9 cellular contexts compared by ENCODE assay signal in the genomic region with DNA sequence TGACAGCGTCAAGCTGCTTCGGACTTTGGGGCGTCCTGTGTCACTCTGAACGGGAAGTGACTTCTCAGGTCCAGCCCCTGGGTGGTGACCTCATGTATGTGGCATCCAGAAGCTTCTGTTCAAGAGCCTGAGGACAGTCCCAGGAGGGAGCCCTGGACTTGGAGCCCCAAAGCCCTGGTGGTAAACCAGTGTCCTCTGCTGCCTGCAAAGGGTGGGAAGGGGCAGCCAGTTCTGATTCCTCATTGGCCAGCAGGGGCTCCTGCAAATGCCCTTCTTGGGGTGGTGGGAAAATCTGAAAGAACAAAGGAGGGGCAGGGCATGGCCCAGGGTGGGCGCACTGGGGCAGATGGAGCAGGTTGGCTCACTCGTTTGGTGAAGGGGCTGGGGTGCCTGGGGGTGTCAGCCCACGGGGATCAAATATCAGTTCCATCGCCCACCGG. TPM values are rescaled to one million over a fixed set of nuclear protein-coding genes. Genes with fewer than 3 reads are reported as not detected.
DNase-seq lines count a peak whose midpoint lies in the region; ATAC-seq and TF ChIP-seq lines count a peak whose summit lies in the region.
"Had no signal": no experiment of that assay in that cellular context is flagged by ENCODE, and none has a peak within 500 bp of the region (broad histone marks: within the 10 kb centered on the region; RNA-seq: fewer than 3 reads in every experiment).

No MANE protein-coding gene starts in this region.

- ATAC-seq in esophagus mucosa (peak; percentile 53), HG02870 (IDR thresholded peaks at IDR 0.05; ENCODE audit: unreplicated experiment) (no peak)

- H3K27me3 ChIP-seq in NT2/D1 (ENCODE audit: insufficient read depth, insufficient read length): peaks cover 13% of the 10 kb centered on the region

- peak; percentile 83 for DNase-seq in CD14-positive monocyte (ENCODE audit: low spot score)
- DNase-seq in NT2/D1 (ENCODE audit: low read depth, low spot score): peak; percentile 35
- no peak for DNase-seq in neural crest cell (ENCODE audit: low read depth, low spot score)
- no peak for DNase-seq in central memory CD4-positive, alpha-beta T cell
- no peak for DNase-seq in NCI-H2227 (lab: John Stamatoyannopoulos, UW; ENCODE audit: unreplicated experiment)
- DNase-seq in NCI-H187 (lab: John Stamatoyannopoulos, UW): no peak

- peaks cover 13 to 18% of the 10 kb centered on the region in 2 donors for H3K36me3 Mint-ChIP-seq in CD14-positive monocyte
- no peaks in the 10 kb centered on the region for H3K36me3 Mint-ChIP-seq in neural crest cell (ENCODE audit: low read depth)

- no peak overlapping the region for H3K4me3 ChIP-seq in NT2/D1 (ENCODE audit: insufficient read length, low read depth)

- H3K4me1 Mint-ChIP-seq in CD14-positive monocyte: peaks cover 24% of the 10 kb centered on the region
- H3K4me1 Mint-ChIP-seq in neural crest cell: peaks cover 12% of the 10 kb centered on the region

- peaks cover 14% of the 10 kb centered on the region for H3K4me1 ChIP-seq in NT2/D1 (ENCODE audit: insufficient read depth, insufficient read length)

- peaks cover 2% of the 10 kb centered on the region for H3K36me3 ChIP-seq in NT2/D1 (ENCODE audit: insufficient read depth, insufficient read length, low read length)

- H3K9ac ChIP-seq in NT2/D1 (ENCODE audit: insufficient read length, low read depth): peak overlapping the region; percentile 3

- H3K9me3 ChIP-seq in NT2/D1 (ENCODE audit: insufficient read depth, low read length): no peaks in the 10 kb centered on the region

- H3K9me3 Mint-ChIP-seq in CD14-positive monocyte (no peaks in the 10 kb centered on the region), neural crest cell (no peaks in the 10 kb centered on the region)

- TF ChIP-seq CTCF in CD14-positive monocyte (IDR thresholded peaks at IDR 0.05): no peak
- no peak for TF ChIP-seq CTCF in neural crest cell (conservative IDR thresholded peaks at IDR 0.05)

- peaks cover 8 to 21% (median 10%) of the 10 kb centered on the region in 3 donors for H3K27me3 Mint-ChIP-seq in CD14-positive monocyte (ENCODE audit: low read depth in 3 of 3)
- H3K27me3 Mint-ChIP-seq in neural crest cell (ENCODE audit: low read depth): peaks cover 9% of the 10 kb centered on the region

- intact Hi-C loops in CD14-positive monocyte (cut with micrococcal nuclease): no loop called here

- peak overlapping the region; percentile 77 to 85 for H3K4me3 Mint-ChIP-seq in CD14-positive monocyte
- peak overlapping the region; percentile 72 for H3K4me3 Mint-ChIP-seq in neural crest cell

- H3K27ac Mint-ChIP-seq in CD14-positive monocyte (peak overlapping the region; percentile 70 to 94 (median 90)), neural crest cell (ENCODE audit: unreplicated experiment) (no peak overlapping the region)

RNA-seq across cellular contexts. Expression of gene OSGIN1, which starts 1.6 kb away (rescaled TPM):
- polyA plus RNA-seq in CD14-positive monocyte: 1 to 10 TPM; 1.8 to 4.0 TPM
- total RNA-seq in esophagus mucosa (5.6 TPM), neural crest cell (2.4 and 3.0 TPM in 2 replicates)
- total RNA-seq: frontal cortex had no signal

RNA-seq across cellular contexts. Expression of gene NECAB2, which starts 13.4 kb away (rescaled TPM):
- polyA plus RNA-seq in CD14-positive monocyte: 1 to 10 TPM in 1 of 2 donors, under 1 TPM in 1; 0.33 to 1.4 TPM
- total RNA-seq in esophagus mucosa (not detected), neural crest cell (16.2 and 19.6 TPM in 2 replicates)

RNA-seq across cellular contexts. Expression of gene MLYCD, which starts 55.7 kb away (rescaled TPM):
- polyA plus RNA-seq in CD14-positive monocyte: 1 to 10 TPM; 1.2 to 1.3 TPM
- total RNA-seq in esophagus mucosa: 2.1 TPM
- 5.2 and 5.5 TPM in 2 replicates for total RNA-seq in neural crest cell

Comparison
In these comparisons a context has a peak if more than half of its experiments do, and no peak if none do; other contexts are left out.
1. DNase-seq: peak in CD14-positive monocyte (single experiment) and NT2/D1 (single experiment); none in neural crest cell (single experiment), central memory CD4-positive, alpha-beta T cell (single experiment), NCI-H2227 (single experiment) and NCI-H187 (0 of 2).
2. RNA of gene NECAB2, which starts 13.4 kb away (total RNA-seq): 16.2 to 19.6 TPM in neural crest cell; not detected in esophagus mucosa (single experiment); every median in the first group is over 10 times any median in the second.